Comparison of ENCODE assay signal across 11 cellular contexts in genomic region chr1:89070509-89070908, GRCh38. TPM values are rescaled to one million over a fixed set of nuclear protein-coding genes. Genes with fewer than 3 reads are reported as not detected.
DNase-seq lines count a peak whose midpoint lies in the region; ATAC-seq and TF ChIP-seq lines count a peak whose summit lies in the region.
"Had no signal": no experiment of that assay in that cellular context is flagged by ENCODE, and none has a peak within 500 bp of the region (broad histone marks: within the 10 kb centered on the region; RNA-seq: fewer than 3 reads in every experiment).

No MANE protein-coding gene starts in this region.

- peak overlapping the region in 3 of 4 donors; percentile 51 to 75 (median 69) for H3K27ac ChIP-seq in tibial nerve
- H3K27ac ChIP-seq: body of pancreas had no signal

- peaks cover 23% of the 10 kb centered on the region for H3K9me3 Mint-ChIP-seq in activated naive CD4-positive, alpha-beta T cell treated with anti-CD3 and anti-CD28 coated beads, Interleukin-2, amount 10 ng/mL, durations not matched to agents 7 days and 5 days
- peaks cover 19% of the 10 kb centered on the region for H3K9me3 Mint-ChIP-seq in activated T-helper 1 cell treated with anti-CD3 and anti-CD28 coated beads, Interleukin-12 subunit alpha, Interleukin-12 subunit beta, Interleukin-2, Interleukin-4 antibody, amounts not matched to agents 30 ng/mL and 10 ng/mL and 1 ng/mL, durations not matched to agents 14 hours and 24 hours and 36 hours

- no peak for ATAC-seq in GM21619 (IDR thresholded peaks at IDR 0.05; ENCODE audit: unreplicated experiment)
- ATAC-seq: body of pancreas had no signal

- intact Hi-C loops in activated T-helper 1 cell treated with anti-CD3 and anti-CD28 coated beads, Interleukin-12 subunit alpha, Interleukin-12 subunit beta, Interleukin-2, Interleukin-4 antibody, amounts not matched to agents 30 ng/mL and 10 ng/mL and 1 ng/mL, durations not matched to agents 14 hours and 24 hours and 36 hours (cut with micrococcal nuclease) = loop anchor here (1.0 kb wide), 1 partner anchor 48 kb away; the partner anchor contains the start of gene GBP3

- H3K27me3 Mint-ChIP-seq in activated naive CD4-positive, alpha-beta T cell treated with anti-CD3 and anti-CD28 coated beads, Interleukin-2, amount 10 ng/mL, durations not matched to agents 7 days and 5 days = peaks cover 6% of the 10 kb centered on the region
- H3K27me3 Mint-ChIP-seq in activated T-helper 1 cell treated with anti-CD3 and anti-CD28 coated beads, Interleukin-12 subunit alpha, Interleukin-12 subunit beta, Interleukin-2, Interleukin-4 antibody, amounts not matched to agents 30 ng/mL and 10 ng/mL and 1 ng/mL, durations not matched to agents 14 hours and 24 hours and 36 hours (ENCODE audit: insufficient read depth) = peaks cover 4% of the 10 kb centered on the region

- peak overlapping the region; percentile 80 for H3K4me3 Mint-ChIP-seq in activated naive CD4-positive, alpha-beta T cell treated with anti-CD3 and anti-CD28 coated beads, Interleukin-2, amount 10 ng/mL, durations not matched to agents 7 days and 5 days
- H3K4me3 Mint-ChIP-seq in activated T-helper 1 cell treated with anti-CD3 and anti-CD28 coated beads, Interleukin-12 subunit alpha, Interleukin-12 subunit beta, Interleukin-2, Interleukin-4 antibody, amounts not matched to agents 30 ng/mL and 10 ng/mL and 1 ng/mL, durations not matched to agents 14 hours and 24 hours and 36 hours = peak overlapping the region; percentile 81

- CTCF ChIA-PET in activated naive CD4-positive, alpha-beta T cell treated with anti-CD3 and anti-CD28 coated beads, Interleukin-2, amount 10 ng/mL, durations not matched to agents 7 days and 5 days (lab: Charles Lee) = no interaction called here

- DNase-seq in activated naive CD4-positive, alpha-beta T cell treated with anti-CD3 and anti-CD28 coated beads, Interleukin-2, amount 10 ng/mL, durations not matched to agents 7 days and 5 days = no peak
- DNase-seq in activated naive CD4-positive, alpha-beta T cell treated with Interleukin-2 at 50 U/mL for 16 hours = no peak
- no peak for DNase-seq in activated T-helper 1 cell treated with anti-CD3 and anti-CD28 coated beads, Interleukin-12 subunit alpha, Interleukin-12 subunit beta, Interleukin-2, Interleukin-4 antibody, amounts not matched to agents 30 ng/mL and 10 ng/mL and 1 ng/mL, durations not matched to agents 14 hours and 24 hours and 36 hours (ENCODE audit: low spot score)
- DNase-seq in lung microvascular endothelial cell (ENCODE audit: low read depth in 2 of 2) (peak; percentile 8 to 22), tibial nerve (ENCODE audit: low spot score in 2 of 2) (no peak), NCI-H146 treated with DMSO at 0.1 percent for 48 hours (lab: John Stamatoyannopoulos, UW; ENCODE audit: unreplicated experiment) (no peak), NCI-H526 treated with DMSO at 0.1 percent for 48 hours (lab: John Stamatoyannopoulos, UW) (no peak)
- DNase-seq: body of pancreas, GDM1, SIG-M5 had no signal

- peaks cover 28% of the 10 kb centered on the region for H3K36me3 Mint-ChIP-seq in activated naive CD4-positive, alpha-beta T cell treated with anti-CD3 and anti-CD28 coated beads, Interleukin-2, amount 10 ng/mL, durations not matched to agents 7 days and 5 days
- peaks cover 6% of the 10 kb centered on the region for H3K36me3 Mint-ChIP-seq in activated T-helper 1 cell treated with anti-CD3 and anti-CD28 coated beads, Interleukin-12 subunit alpha, Interleukin-12 subunit beta, Interleukin-2, Interleukin-4 antibody, amounts not matched to agents 30 ng/mL and 10 ng/mL and 1 ng/mL, durations not matched to agents 14 hours and 24 hours and 36 hours (ENCODE audit: low read depth)

- TF ChIP-seq EP300 in tibial nerve (IDR thresholded peaks at IDR 0.05) = no peak

- no peak for TF ChIP-seq CTCF in tibial nerve (IDR thresholded peaks at IDR 0.05)

- H3K27me3 ChIP-seq in tibial nerve = no peaks in the 10 kb centered on the region
- H3K27me3 ChIP-seq: body of pancreas had no signal

- 25 to 30% methylated on average over 1 of the region's 1 CpG for WGBS in tibial nerve, 2 donors

- TF ChIP-seq POLR2A in tibial nerve (IDR thresholded peaks at IDR 0.05) = no peak

- H3K9me3 ChIP-seq in tibial nerve = peaks cover 0 to 13% (median 0%) of the 10 kb centered on the region in 4 donors
- H3K9me3 ChIP-seq: body of pancreas had no signal

- peak overlapping the region; percentile 93 for H3K27ac Mint-ChIP-seq in activated naive CD4-positive, alpha-beta T cell treated with anti-CD3 and anti-CD28 coated beads, Interleukin-2, amount 10 ng/mL, durations not matched to agents 7 days and 5 days
- H3K27ac Mint-ChIP-seq in activated T-helper 1 cell treated with anti-CD3 and anti-CD28 coated beads, Interleukin-12 subunit alpha, Interleukin-12 subunit beta, Interleukin-2, Interleukin-4 antibody, amounts not matched to agents 30 ng/mL and 10 ng/mL and 1 ng/mL, durations not matched to agents 14 hours and 24 hours and 36 hours = no peak overlapping the region

- H3K36me3 ChIP-seq in tibial nerve = no peaks in the 10 kb centered on the region

- peak overlapping the region; percentile 25 to 47 (median 33) for H3K4me3 ChIP-seq in tibial nerve
- H3K4me3 ChIP-seq: body of pancreas had no signal

- H3K4me1 ChIP-seq in tibial nerve = peaks cover 0 to 30% (median 5%) of the 10 kb centered on the region in 4 donors

- peaks cover 33% of the 10 kb centered on the region for H3K4me1 Mint-ChIP-seq in activated naive CD4-positive, alpha-beta T cell treated with anti-CD3 and anti-CD28 coated beads, Interleukin-2, amount 10 ng/mL, durations not matched to agents 7 days and 5 days
- peaks cover 32% of the 10 kb centered on the region for H3K4me1 Mint-ChIP-seq in activated T-helper 1 cell treated with anti-CD3 and anti-CD28 coated beads, Interleukin-12 subunit alpha, Interleukin-12 subunit beta, Interleukin-2, Interleukin-4 antibody, amounts not matched to agents 30 ng/mL and 10 ng/mL and 1 ng/mL, durations not matched to agents 14 hours and 24 hours and 36 hours (ENCODE audit: low read depth)

RNA-seq across cellular contexts. Expression of gene GBP1, which starts 5.5 kb away (rescaled TPM):
- total RNA-seq in activated T-helper 1 cell treated with anti-CD3 and anti-CD28 coated beads, Interleukin-12 subunit alpha, Interleukin-12 subunit beta, Interleukin-2, Interleukin-4 antibody, amounts not matched to agents 30 ng/mL and 10 ng/mL and 1 ng/mL, durations not matched to agents 14 hours and 24 hours and 36 hours = 39.1 and 39.5 TPM in 2 replicates
- total RNA-seq in lung microvascular endothelial cell = 6.0 and 7.4 TPM in 2 replicates
- 10 to 100 TPM; 21.1 to 51.8 (median 24.2) TPM for total RNA-seq in tibial nerve

RNA-seq across cellular contexts. Expression of gene GBP3, which starts 47.8 kb away (rescaled TPM):
- total RNA-seq in activated T-helper 1 cell treated with anti-CD3 and anti-CD28 coated beads, Interleukin-12 subunit alpha, Interleukin-12 subunit beta, Interleukin-2, Interleukin-4 antibody, amounts not matched to agents 30 ng/mL and 10 ng/mL and 1 ng/mL, durations not matched to agents 14 hours and 24 hours and 36 hours = 12.0 and 14.5 TPM in 2 replicates
- 12.3 and 14.8 TPM in 2 replicates for total RNA-seq in lung microvascular endothelial cell
- 10 to 100 TPM in 2 of 4 donors, 1 to 10 TPM in 2; 9.2 to 25.8 (median 11.2) TPM for total RNA-seq in tibial nerve

RNA-seq across cellular contexts. Expression of gene GBP2, which starts 55.4 kb away (rescaled TPM):
- 225 and 229 TPM in 2 replicates for total RNA-seq in activated T-helper 1 cell treated with anti-CD3 and anti-CD28 coated beads, Interleukin-12 subunit alpha, Interleukin-12 subunit beta, Interleukin-2, Interleukin-4 antibody, amounts not matched to agents 30 ng/mL and 10 ng/mL and 1 ng/mL, durations not matched to agents 14 hours and 24 hours and 36 hours
- total RNA-seq in lung microvascular endothelial cell = 32.7 and 39.7 TPM in 2 replicates
- total RNA-seq in tibial nerve = 10 to 100 TPM; 46.7 to 71.0 (median 55.5) TPM

Comparison
In these comparisons a context has a peak if more than half of its experiments do, and no peak if none do; other contexts are left out.
1. DNase-seq: peak in lung microvascular endothelial cell (2 of 2); none in activated naive CD4-positive, alpha-beta T cell treated with anti-CD3 and anti-CD28 coated beads, Interleukin-2, amount 10 ng/mL, durations not matched to agents 7 days and 5 days (single experiment), activated naive CD4-positive, alpha-beta T cell treated with Interleukin-2 at 50 U/mL for 16 hours (single experiment), activated T-helper 1 cell treated with anti-CD3 and anti-CD28 coated beads, Interleukin-12 subunit alpha, Interleukin-12 subunit beta, Interleukin-2, Interleukin-4 antibody, amounts not matched to agents 30 ng/mL and 10 ng/mL and 1 ng/mL, durations not matched to agents 14 hours and 24 hours and 36 hours (single experiment), tibial nerve (0 of 2), NCI-H146 treated with DMSO at 0.1 percent for 48 hours (single experiment) and NCI-H526 treated with DMSO at 0.1 percent for 48 hours (single experiment).